Comparison of ENCODE assay signal across 15 cellular contexts in the genomic region with DNA sequence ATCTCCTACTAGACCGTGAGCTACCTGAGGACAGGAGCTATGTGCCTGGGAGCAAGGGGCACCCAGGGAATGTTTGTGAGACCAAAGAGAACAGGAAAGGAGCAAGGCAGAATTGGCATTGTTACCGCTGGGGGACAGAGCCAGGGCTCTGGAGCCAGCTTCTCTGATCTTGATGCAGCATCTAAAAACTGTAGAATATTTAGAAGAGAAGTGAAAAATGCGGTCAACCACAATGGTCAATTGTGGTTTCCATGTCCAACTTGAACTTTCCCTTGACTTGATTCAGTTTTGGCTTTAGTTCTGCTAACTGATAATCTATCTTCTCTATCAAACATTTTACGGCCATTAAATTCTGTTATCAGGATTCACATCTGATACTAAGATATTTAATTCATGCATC.
DNase-seq lines count a peak whose midpoint lies in the region; ATAC-seq and TF ChIP-seq lines count a peak whose summit lies in the region.
"Had no signal": no experiment of that assay in that cellular context is flagged by ENCODE, and none has a peak within 500 bp of the region (broad histone marks: within the 10 kb centered on the region; RNA-seq: fewer than 3 reads in every experiment).

No MANE protein-coding gene starts in this region.

- H3K9me3 ChIP-seq in trophoblast cell (ENCODE audit: insufficient read depth, low read depth, low read length): no peaks in the 10 kb centered on the region
- H3K9me3 ChIP-seq: sigmoid colon had no signal

- H4K8ac ChIP-seq in trophoblast cell (ENCODE audit: low read depth, low read length): no peak overlapping the region

- ATAC-seq in GM19372 (IDR thresholded peaks at IDR 0.05; ENCODE audit: low read depth, unreplicated experiment) (peak; percentile 72), HG02642 (IDR thresholded peaks at IDR 0.05; ENCODE audit: poor library complexity, unreplicated experiment) (peak; percentile 71), HG03520 (IDR thresholded peaks at IDR 0.05; ENCODE audit: unreplicated experiment) (peak; percentile 76)
- ATAC-seq: HCT116 had no signal

- no peaks in the 10 kb centered on the region for H3K79me2 ChIP-seq in trophoblast cell (ENCODE audit: control insufficient read depth, insufficient read depth, low read length, poor library complexity)

- no peak overlapping the region for H4K91ac ChIP-seq in trophoblast cell (ENCODE audit: low read depth, low read length)

- no peak overlapping the region for H3K4me3 Mint-ChIP-seq in activated naive CD4-positive, alpha-beta T cell treated with anti-CD3 and anti-CD28 coated beads for 36 hours

- WGBS in trophoblast cell (ENCODE audit: extremely low coverage, insufficient coverage, insufficient read length): no CpG with 5 or more reads among the region's 4 CpGs

- H3K27ac ChIP-seq in trophoblast cell (ENCODE audit: low read depth, low read length): no peak overlapping the region
- H3K27ac ChIP-seq: KMS-11, sigmoid colon had no signal

- DNase-seq in GM12864 (ENCODE audit: low read depth) (peak; percentile 49), trophoblast cell (no peak), NCI-H2227 (lab: John Stamatoyannopoulos, UW; ENCODE audit: unreplicated experiment) (no peak), NCI-H1436 treated with DMSO at 0.1 percent for 48 hours (lab: John Stamatoyannopoulos, UW) (no peak)
- no peak for DNase-seq in activated naive CD4-positive, alpha-beta T cell treated with anti-CD3 and anti-CD28 coated beads for 36 hours
- DNase-seq: activated CD4-positive, CD25-positive, alpha-beta regulatory T cell; caudate nucleus; SHP77; sigmoid colon had no signal

- peaks cover 0 to 3% of the 10 kb centered on the region in 2 experiments for H3K4me1 ChIP-seq in trophoblast cell (ENCODE audit: control insufficient read depth in 1 of 2, insufficient read depth in 2 of 2, low read length in 2 of 2)
- H3K4me1 ChIP-seq: sigmoid colon had no signal

- no peak for TF ChIP-seq CTCF in GM12864 (IDR thresholded peaks at IDR 0.05; ENCODE audit: low read depth, low read length, missing control alignments)

- H3K23ac ChIP-seq in trophoblast cell (ENCODE audit: low read length): no peak overlapping the region

- no peaks in the 10 kb centered on the region for H3K36me3 ChIP-seq in trophoblast cell (ENCODE audit: control insufficient read depth in 1 of 2, insufficient read depth in 2 of 2, low read length in 2 of 2)
- H3K36me3 ChIP-seq: sigmoid colon had no signal

- H2BK12ac ChIP-seq in trophoblast cell (ENCODE audit: low read length): no peak overlapping the region

- CTCF ChIA-PET in activated naive CD4-positive, alpha-beta T cell treated with anti-CD3 and anti-CD28 coated beads for 36 hours (lab: Charles Lee): no interaction called here

- intact Hi-C loops in activated naive CD4-positive, alpha-beta T cell treated with anti-CD3 and anti-CD28 coated beads for 36 hours (cut with micrococcal nuclease): no loop called here

- H4K12ac ChIP-seq in trophoblast cell (ENCODE audit: low read depth, low read length): no peak overlapping the region

- H2AK5ac ChIP-seq in trophoblast cell (ENCODE audit: low read length): no peak overlapping the region

- no peak overlapping the region for H2BK120ac ChIP-seq in trophoblast cell (ENCODE audit: insufficient read depth, low read length, poor library complexity)

- H3K9ac ChIP-seq in trophoblast cell (ENCODE audit: low read length): no peak overlapping the region
- H3K9ac ChIP-seq: KMS-11 had no signal

- no peak overlapping the region for H2BK5ac ChIP-seq in trophoblast cell (ENCODE audit: low read depth, low read length, poor library complexity)

- no peaks in the 10 kb centered on the region for H3K79me1 ChIP-seq in trophoblast cell (ENCODE audit: low read length)

- no peak overlapping the region for H3K4ac ChIP-seq in trophoblast cell (ENCODE audit: low read depth, low read length)

- H2AFZ ChIP-seq in trophoblast cell (ENCODE audit: insufficient read depth, low read length, poor library complexity): no peak overlapping the region

- H3K27me3 ChIP-seq in trophoblast cell (ENCODE audit: insufficient read depth, low read length): no peaks in the 10 kb centered on the region
- H3K27me3 ChIP-seq: sigmoid colon had no signal

- no peak overlapping the region for H3K14ac ChIP-seq in trophoblast cell (ENCODE audit: low read length)

- no peak overlapping the region for H3K27ac Mint-ChIP-seq in activated naive CD4-positive, alpha-beta T cell treated with anti-CD3 and anti-CD28 coated beads for 36 hours
- H3K27ac Mint-ChIP-seq: activated T-helper 2 cell treated with anti-CD3 and anti-CD28 coated beads, Interferon-gamma antibody, Interleukin-2, Interleukin-4, amounts not matched to agents 10 μg/mL and 5 μg/mL and 100 μg/mL, durations not matched to agents 14 hours and 24 hours and 36 hours had no signal

- no peak overlapping the region for H3K18ac ChIP-seq in trophoblast cell (ENCODE audit: low read length)

- H3K27me3 Mint-ChIP-seq in activated naive CD4-positive, alpha-beta T cell treated with anti-CD3 and anti-CD28 coated beads for 36 hours (ENCODE audit: low read depth): no peaks in the 10 kb centered on the region

- peaks cover 1% of the 10 kb centered on the region for H3K9me3 Mint-ChIP-seq in activated naive CD4-positive, alpha-beta T cell treated with anti-CD3 and anti-CD28 coated beads for 36 hours
- H3K9me3 Mint-ChIP-seq: activated T-helper 2 cell treated with anti-CD3 and anti-CD28 coated beads, Interferon-gamma antibody, Interleukin-2, Interleukin-4, amounts not matched to agents 10 μg/mL and 5 μg/mL and 100 μg/mL, durations not matched to agents 14 hours and 24 hours and 36 hours had no signal

- H3K36me3 Mint-ChIP-seq in activated naive CD4-positive, alpha-beta T cell treated with anti-CD3 and anti-CD28 coated beads for 36 hours (ENCODE audit: low read depth): no peaks in the 10 kb centered on the region

- H3K4me2 ChIP-seq in trophoblast cell (ENCODE audit: low read length): no peak overlapping the region
- H3K4me2 ChIP-seq: KMS-11 had no signal

- H3K4me3 ChIP-seq in GM12864 (ENCODE audit: low read depth, low read length): no peak overlapping the region
- no peak overlapping the region for H3K4me3 ChIP-seq in trophoblast cell (ENCODE audit: low read depth, low read length)
- H3K4me3 ChIP-seq: sigmoid colon had no signal

- no peaks in the 10 kb centered on the region for H3K4me1 Mint-ChIP-seq in activated naive CD4-positive, alpha-beta T cell treated with anti-CD3 and anti-CD28 coated beads for 36 hours (ENCODE audit: low read depth)
